8 cellular contexts compared by ENCODE assay signal in genomic region chr16:82011199-82011641, GRCh38. TPM values are rescaled to one million over a fixed set of nuclear protein-coding genes. Genes with fewer than 3 reads are reported as not detected.
DNase-seq lines count a peak whose midpoint lies in the region; ATAC-seq and TF ChIP-seq lines count a peak whose summit lies in the region.

Gene SDR42E1, minus strand, starts transcription at chr16:82011470. Its CDS starts 10,612 bp downstream, at chr16:82000858.

- H3K18ac ChIP-seq in neuronal stem cell (ENCODE audit: low read length) = no peak within 1 kb of the TSS

- H3K27me3 ChIP-seq in brain microvascular endothelial cell (replicated peaks) (peaks cover 3% of the 10 kb centered on the region), transverse colon (peaks cover 4% of the 10 kb centered on the region), neuronal stem cell (ENCODE audit: control insufficient read depth in 3 of 3, insufficient read depth in 3 of 3, low read depth in 1 of 3, low read length in 3 of 3) (peaks cover 0 to 3% (median 0%) of the 10 kb centered on the region in 3 experiments)

- H2BK15ac ChIP-seq in neuronal stem cell (ENCODE audit: low read length) = no peak within 1 kb of the TSS

- H3K4me3 ChIP-seq in brain microvascular endothelial cell (ENCODE audit: low read depth, low read length) (peak within 1 kb of the TSS; percentile 39), transverse colon (peak within 1 kb of the TSS; percentile 47 to 72 (median 58)), neuronal stem cell (ENCODE audit: low read length in 2 of 2) (peak within 1 kb of the TSS in 1 of 2 donors; percentile 69)

- no peak within 1 kb of the TSS for H2AK5ac ChIP-seq in neuronal stem cell (ENCODE audit: low read depth, low read length)

- H3K27me3 Mint-ChIP-seq in natural killer cell (ENCODE audit: low read depth in 2 of 2) = peaks cover 17 to 28% of the 10 kb centered on the region in 2 donors

- no peak within 1 kb of the TSS for H3K4ac ChIP-seq in neuronal stem cell (ENCODE audit: low read length)

- H2AFZ ChIP-seq in neuronal stem cell (ENCODE audit: low read length) = no peak within 1 kb of the TSS

- H3K23ac ChIP-seq in neuronal stem cell (ENCODE audit: low read depth, low read length, poor library complexity) = no peak within 1 kb of the TSS

- in situ Hi-C loops in brain microvascular endothelial cell (cut with HindIII; ENCODE audit: low pct_ligation_motif_present, low sequenced_read_pairs) (no loop called here), transverse colon (cut with MboI; ENCODE audit: low pct_ligation_motif_present in 1 of 4, low pct_unique_long_range_greater_than_20kb in 1 of 4, low sequenced_read_pairs in 3 of 4) (no loop called here)

- intact Hi-C loops in natural killer cell (cut with micrococcal nuclease) (no loop called here), transverse colon (cut with DNase I; ENCODE audit: low total_unique reads) (no loop called here)

- no peak for TF ChIP-seq CTCF in brain microvascular endothelial cell (IDR thresholded peaks at IDR 0.05; ENCODE audit: low read depth, low read length, missing control alignments)
- TF ChIP-seq CTCF in natural killer cell (IDR thresholded peaks at IDR 0.05) = no peak
- TF ChIP-seq CTCF in transverse colon (IDR thresholded peaks at IDR 0.05) = no peak

- DNase-seq in T-helper 2 cell (peak; percentile 15 to 81 (median 34)), brain microvascular endothelial cell (no peak), natural killer cell (peak; percentile 51), transverse colon (peak; percentile 85), NCI-H1694 treated with DMSO at 0.1 percent for 48 hours (lab: John Stamatoyannopoulos, UW) (no peak), neuronal stem cell (ENCODE audit: low spot score) (no peak)

- TF ChIP-seq POLR2A in transverse colon (IDR thresholded peaks at IDR 0.05) = peak; percentile 23

- no peaks in the 10 kb centered on the region for H3K79me1 ChIP-seq in neuronal stem cell (ENCODE audit: low read depth, low read length)

- no peak within 1 kb of the TSS for H3K27ac ChIP-seq in brain microvascular endothelial cell
- H3K27ac ChIP-seq in transverse colon = peak within 1 kb of the TSS in 3 of 4 donors; percentile 47 to 58 (median 57)
- no peak within 1 kb of the TSS for H3K27ac ChIP-seq in neuronal stem cell (replicated peaks; ENCODE audit: low read length)

- peaks cover 0 to 2% of the 10 kb centered on the region in 2 donors for H3K9me3 Mint-ChIP-seq in natural killer cell

- H3K14ac ChIP-seq in neuronal stem cell (ENCODE audit: low read length) = no peak within 1 kb of the TSS

- no peak within 1 kb of the TSS for H2BK120ac ChIP-seq in neuronal stem cell (ENCODE audit: low read depth, low read length)

- H3K4me1 Mint-ChIP-seq in natural killer cell = peaks cover 31 to 38% of the 10 kb centered on the region in 2 donors

- peak within 1 kb of the TSS; percentile 71 to 92 for H3K27ac Mint-ChIP-seq in natural killer cell

- ATAC-seq in GM19351 (IDR thresholded peaks at IDR 0.05; ENCODE audit: unreplicated experiment) (peak; percentile 97), HG03469 (IDR thresholded peaks at IDR 0.05; ENCODE audit: unreplicated experiment) (peak; percentile 83), natural killer cell (peak; percentile 73 to 95 (median 94))

- H3K9me3 ChIP-seq in transverse colon (peaks cover 9 to 12% of the 10 kb centered on the region in 2 donors), neuronal stem cell (replicated peaks in 1 of 2; ENCODE audit: control insufficient read depth in 2 of 2, insufficient read depth in 1 of 2, low read depth in 1 of 2, low read length in 2 of 2) (peaks cover 7 to 11% of the 10 kb centered on the region in 2 donors)

- no peak within 1 kb of the TSS for H2BK5ac ChIP-seq in neuronal stem cell (ENCODE audit: low read length)

- no peak within 1 kb of the TSS for H4K91ac ChIP-seq in neuronal stem cell (ENCODE audit: low read depth, low read length, poor library complexity)

- H3K36me3 ChIP-seq in brain microvascular endothelial cell (replicated peaks) (no peaks in the 10 kb centered on the region), transverse colon (peaks cover 0 to 4% (median 0%) of the 10 kb centered on the region in 4 donors), neuronal stem cell (replicated peaks in 1 of 2; ENCODE audit: control insufficient read depth in 2 of 2, insufficient read depth in 2 of 2, low read length in 2 of 2) (no peaks in the 10 kb centered on the region)

- H3K9ac ChIP-seq in neuronal stem cell (ENCODE audit: low read depth, low read length, poor library complexity) = no peak within 1 kb of the TSS

- no peak for TF ChIP-seq EP300 in transverse colon (IDR thresholded peaks at IDR 0.05; ENCODE audit: low read depth)

- H4K8ac ChIP-seq in neuronal stem cell (ENCODE audit: low read depth, low read length) = no peak within 1 kb of the TSS

- no peaks in the 10 kb centered on the region for H3K36me3 Mint-ChIP-seq in natural killer cell

- H3K4me3 Mint-ChIP-seq in natural killer cell = peak within 1 kb of the TSS; percentile 95

- peaks cover 0 to 7% (median 2%) of the 10 kb centered on the region in 4 donors for H3K4me1 ChIP-seq in transverse colon
- H3K4me1 ChIP-seq in neuronal stem cell (ENCODE audit: control insufficient read depth in 2 of 2, insufficient read depth in 1 of 2, low read depth in 1 of 2, low read length in 2 of 2) = no peaks in the 10 kb centered on the region

- WGBS in transverse colon (ENCODE audit: low coverage in 1 of 2), 2 donors = 17% methylated on average over 28 of the region's 32 CpGs; no CpG with 5 or more reads in 1 of the 2 donors
- WGBS in neuronal stem cell (ENCODE audit: extremely low coverage in 2 of 2, insufficient read length in 2 of 2, insufficient replicate concordance in 1 of 2), 2 donors = no CpG with 5 or more reads among the region's 32 CpGs

- H2BK12ac ChIP-seq in neuronal stem cell (ENCODE audit: low read length) = no peak within 1 kb of the TSS

- H3K4me2 ChIP-seq in neuronal stem cell (ENCODE audit: insufficient read depth, low read length, poor library complexity, severe bottlenecking) = no peak within 1 kb of the TSS

RNA-seq across cellular contexts. Expression of gene SDR42E1, which starts in this region (rescaled TPM):
- 1 to 10 TPM; 3.6 to 8.5 (median 6.3) TPM for total RNA-seq in natural killer cell
- 10 to 100 TPM in 1 of 4 donors, 1 to 10 TPM in 3; 3.4 to 12.2 (median 7.7) TPM for total RNA-seq in transverse colon
- 0.32 TPM for polyA plus RNA-seq in neuronal stem cell (2013, experiment 1 of 2)
- 0.51 TPM for polyA plus RNA-seq in neuronal stem cell (2013, experiment 2 of 2)

Comparison
In these comparisons a context has a peak if more than half of its experiments do, and no peak if none do; other contexts are left out.
1. DNase-seq: peak in T-helper 2 cell (5 of 5), natural killer cell (single experiment) and transverse colon (single experiment); none in brain microvascular endothelial cell (single experiment), NCI-H1694 treated with DMSO at 0.1 percent for 48 hours (single experiment) and neuronal stem cell (single experiment).
2. H3K27ac ChIP-seq: peak in transverse colon (3 of 4); none in brain microvascular endothelial cell (single experiment) and neuronal stem cell (single experiment).
3. Peak in every context shown above with its lines, with median percentiles within 50 percentile points of each other: ATAC-seq.